34 cellular contexts compared by ENCODE assay signal in genomic region chr5:61184708-61185107, GRCh38. TPM values are rescaled to one million over a fixed set of nuclear protein-coding genes. Genes with fewer than 3 reads are reported as not detected.
DNase-seq lines count a peak whose midpoint lies in the region; ATAC-seq, FAIRE-seq and TF ChIP-seq lines count a peak whose summit lies in the region.
"Had no signal": no experiment of that assay in that cellular context is flagged by ENCODE, and none has a peak within 500 bp of the region (broad histone marks: within the 10 kb centered on the region; RNA-seq: fewer than 3 reads in every experiment).

No MANE protein-coding gene starts in this region.

- H2AK5ac ChIP-seq in mesenchymal stem cell (ENCODE audit: low read length, severe bottlenecking): no peak overlapping the region

- FAIRE-seq in endothelial cell of umbilical vein (lab: Jason Lieb, UNC): no peak

- H3K4me1 ChIP-seq in PC-3 (ENCODE audit: insufficient read depth, low read length) (no peaks in the 10 kb centered on the region; the same call in 1 of the 2 replicates), endothelial cell of umbilical vein (ENCODE audit: control insufficient read depth, extremely low read depth, insufficient read depth, low read length) (no peaks in the 10 kb centered on the region), mesenchymal stem cell (ENCODE audit: control insufficient read depth, insufficient read depth, low read depth, low read length) (no peaks in the 10 kb centered on the region)
- H3K4me1 ChIP-seq: Caco-2, psoas muscle, sigmoid colon had no signal

- H3K4ac ChIP-seq in mesenchymal stem cell (ENCODE audit: low read depth in 1 of 2, low read length in 2 of 2): no peak overlapping the region

- no peak overlapping the region for H3K27ac Mint-ChIP-seq in activated CD8-positive, alpha-beta T cell treated with anti-CD3 and anti-CD28 coated beads for 36 hours
- H3K27ac Mint-ChIP-seq: activated B cell treated with CpG ODN at 0.5 μM for 24 hours; activated CD4-positive, alpha-beta T cell treated with anti-CD3 and anti-CD28 coated beads, Interleukin-2, amount 10 ng/mL, durations not matched to agents 7 days and 5 days; activated naive CD8-positive, alpha-beta T cell treated with anti-CD3 and anti-CD28 coated beads, Interleukin-2, amount 10 ng/mL, durations not matched to agents 7 days and 5 days; activated T-cell treated with anti-CD3 and anti-CD28 coated beads, Interleukin-2, amount 50 U/mL, for 24 hours; CD14-positive monocyte; dendritic cell treated with granulocyte-macrophage colony-stimulating factor and Interleukin-4, amounts not matched to agents 40 ng/mL and 50 ng/mL, for 4 days; nephron had no signal

- no peak for TF ChIP-seq POLR2A in endothelial cell of umbilical vein (IDR thresholded peaks at IDR 0.05; ENCODE audit: low read depth, low read length)

- no peaks in the 10 kb centered on the region for H3K9me3 Mint-ChIP-seq in activated CD8-positive, alpha-beta T cell treated with anti-CD3 and anti-CD28 coated beads for 36 hours
- H3K9me3 Mint-ChIP-seq: activated T-cell treated with anti-CD3 and anti-CD28 coated beads, Interleukin-2, amount 50 U/mL, for 24 hours; central memory CD8-positive, alpha-beta T cell; nephron had no signal

- H3K27ac ChIP-seq in PC-3 (ENCODE audit: low read length) (no peak overlapping the region), endothelial cell of umbilical vein (ENCODE audit: insufficient read depth, low read depth, low read length) (no peak overlapping the region), mesenchymal stem cell (ENCODE audit: low read length, poor library complexity, severe bottlenecking) (no peak overlapping the region)
- H3K27ac ChIP-seq: esophagus muscularis mucosa, psoas muscle, RWPE1, sigmoid colon, transverse colon had no signal

- H3K23ac ChIP-seq in mesenchymal stem cell (ENCODE audit: low read length in 2 of 2): no peak overlapping the region

- no peaks in the 10 kb centered on the region for H3F3A ChIP-seq in PC-3 (ENCODE audit: low read length, unreplicated experiment)

- H3K4me3 ChIP-seq in PC-3 (ENCODE audit: low read length): no peak overlapping the region
- no peak overlapping the region for H3K4me3 ChIP-seq in endothelial cell of umbilical vein (replicated peaks in 1 of 3; ENCODE audit: insufficient read depth in 1 of 3, low read depth in 1 of 3, low read length in 3 of 3)
- no peak overlapping the region for H3K4me3 ChIP-seq in mesenchymal stem cell (ENCODE audit: insufficient read depth in 1 of 2, low read depth in 1 of 2, low read length in 2 of 2)
- H3K4me3 ChIP-seq: esophagus muscularis mucosa, HAP-1, psoas muscle, sigmoid colon, transverse colon had no signal

- no peaks in the 10 kb centered on the region for H3K79me1 ChIP-seq in mesenchymal stem cell (replicated peaks; ENCODE audit: low read length, poor library complexity, severe bottlenecking)

- no peak overlapping the region for H4K8ac ChIP-seq in mesenchymal stem cell (ENCODE audit: low read length)

- BruUV-seq in PC-3 (replicated peaks; lab: Mats Ljungman, UMichigan): no TSS peak
- no TSS peak for BruUV-seq in endothelial cell of umbilical vein (replicated peaks; lab: Mats Ljungman, UMichigan)

- DNase-seq in EH (ENCODE audit: low read depth): peak; percentile 60
- DNase-seq in PC-3: no peak
- no peak for DNase-seq in endothelial cell of umbilical vein (ENCODE audit: low read depth, low spot score)
- peak; percentile 71 for DNase-seq in mesenchymal stem cell
- DNase-seq in activated CD8-positive, alpha-beta T cell treated with anti-CD3 and anti-CD28 coated beads for 36 hours: no peak
- DNase-seq: activated B cell treated with CpG ODN at 0.5 μM for 24 hours; activated CD4-positive, alpha-beta T cell treated with anti-CD3 and anti-CD28 coated beads, Interleukin-2, amount 10 ng/mL, durations not matched to agents 7 days and 5 days; activated gamma-delta T cell treated with Interleukin-2 at 50 U/mL for 16 hours; activated naive CD8-positive, alpha-beta T cell treated with anti-CD3 and anti-CD28 coated beads, Interleukin-2, amount 10 ng/mL, durations not matched to agents 7 days and 5 days; activated T-cell treated with anti-CD3 and anti-CD28 coated beads, Interleukin-2, amount 50 U/mL, for 24 hours; Caco-2; DMS79; hippocampal formation; KBM-7; left cardiac atrium; NCI-H1092 treated with DMSO at 0.1 percent for 48 hours; NCI-H187 treated with DMSO at 0.1 percent for 48 hours; NCI-H2171; NCI-H510A; psoas muscle; sigmoid colon; stimulated activated CD4-positive, alpha-beta T cell treated with anti-CD3 and anti-CD28 coated beads, Interleukin-15, amount 100 ng/mL, for 24 hours; stimulated activated CD4-positive, alpha-beta T cell treated with anti-CD3 and anti-CD28 coated beads, Interleukin-4, amount 100 ng/mL, for 4 hours; transverse colon had no signal

- H3K14ac ChIP-seq in mesenchymal stem cell (ENCODE audit: low read length in 2 of 2): no peak overlapping the region

- no peak overlapping the region for H2BK5ac ChIP-seq in mesenchymal stem cell (ENCODE audit: low read depth, low read length, poor library complexity, severe bottlenecking)

- dilution Hi-C loops in endothelial cell of umbilical vein (cut with MboI; ENCODE audit: extremely low pct_ligation_motif_present, low sequenced_read_pairs): no loop called here

- no peak overlapping the region for H2BK120ac ChIP-seq in mesenchymal stem cell (ENCODE audit: low read depth, low read length)

- H2BK12ac ChIP-seq in mesenchymal stem cell (ENCODE audit: low read length in 2 of 2): no peak overlapping the region

- intact Hi-C loops in PC-3 (cut with micrococcal nuclease): no loop called here
- intact Hi-C loops in endothelial cell of umbilical vein (cut with micrococcal nuclease): loop anchor here (5.0 kb wide), 1 partner anchor 78 kb away; no protein-coding TSS in a partner anchor
- intact Hi-C loops in activated CD8-positive, alpha-beta T cell treated with anti-CD3 and anti-CD28 coated beads for 36 hours (cut with micrococcal nuclease): no loop called here

- H3K4me2 ChIP-seq in PC-3 (ENCODE audit: low read length) (no peak overlapping the region), endothelial cell of umbilical vein (ENCODE audit: insufficient read depth, low read length) (no peak overlapping the region), mesenchymal stem cell (ENCODE audit: low read length, poor library complexity, severe bottlenecking) (no peak overlapping the region)

- no peaks in the 10 kb centered on the region for H3K36me3 Mint-ChIP-seq in activated CD8-positive, alpha-beta T cell treated with anti-CD3 and anti-CD28 coated beads for 36 hours (ENCODE audit: low read depth)
- H3K36me3 Mint-ChIP-seq: activated naive CD8-positive, alpha-beta T cell treated with anti-CD3 and anti-CD28 coated beads, Interleukin-2, amount 10 ng/mL, durations not matched to agents 7 days and 5 days had no signal

- H3K36me3 ChIP-seq in PC-3 (ENCODE audit: low read depth, low read length) (no peaks in the 10 kb centered on the region), endothelial cell of umbilical vein (ENCODE audit: control insufficient read depth in 2 of 2, extremely low read depth in 1 of 2, insufficient read depth in 2 of 2, low read length in 2 of 2) (no peaks in the 10 kb centered on the region), mesenchymal stem cell (ENCODE audit: control insufficient read depth in 1 of 2, insufficient read depth in 2 of 2, low read depth in 1 of 2, low read length in 2 of 2) (no peaks in the 10 kb centered on the region)
- H3K36me3 ChIP-seq: esophagus muscularis mucosa, HAP-1, sigmoid colon, transverse colon had no signal

- TF ChIP-seq CTCF in PC-3 (conservative IDR thresholded peaks at IDR 0.05; ENCODE audit: low read depth, low read length) (no peak), endothelial cell of umbilical vein (IDR thresholded peaks at IDR 0.05; ENCODE audit: extremely low read depth in 1 of 2, insufficient read depth in 1 of 2, low read depth in 1 of 2, low read length in 2 of 2) (no peak)
- TF ChIP-seq CTCF in activated CD8-positive, alpha-beta T cell treated with anti-CD3 and anti-CD28 coated beads for 36 hours (IDR thresholded peaks at IDR 0.05): no peak

- CTCF ChIA-PET in PC-3 (lab: Charles Lee): no interaction called here
- CTCF ChIA-PET in endothelial cell of umbilical vein (lab: Charles Lee): interaction anchor here (2.1 kb wide), 1 partner anchor 9 kb away, joined by 5 read pairs; no protein-coding TSS in a partner anchor
- CTCF ChIA-PET in activated CD8-positive, alpha-beta T cell treated with anti-CD3 and anti-CD28 coated beads for 36 hours (lab: Charles Lee): no interaction called here

- no peaks in the 10 kb centered on the region for H3K9me1 ChIP-seq in endothelial cell of umbilical vein (replicated peaks; ENCODE audit: control insufficient read depth, extremely low read depth, insufficient read depth, low read length)

- POLR2A ChIA-PET in PC-3 (lab: Charles Lee; ENCODE audit: unreplicated experiment) (no interaction called here), endothelial cell of umbilical vein (lab: Charles Lee) (no interaction called here)
- POLR2A ChIA-PET in activated CD8-positive, alpha-beta T cell treated with anti-CD3 and anti-CD28 coated beads for 36 hours (lab: Charles Lee): no interaction called here

- ATAC-seq in PC-3: peak; percentile 20; the same call in 1 of the 2 replicates
- no peak for ATAC-seq in activated CD8-positive, alpha-beta T cell treated with anti-CD3 and anti-CD28 coated beads for 36 hours
- ATAC-seq in HG03469 (IDR thresholded peaks at IDR 0.05; ENCODE audit: unreplicated experiment): no peak
- no peak for ATAC-seq in GM21447 (IDR thresholded peaks at IDR 0.05; ENCODE audit: unreplicated experiment)
- no peak for ATAC-seq in HG03521 (IDR thresholded peaks at IDR 0.05; ENCODE audit: unreplicated experiment)
- ATAC-seq: left cardiac atrium, psoas muscle had no signal

- no peak overlapping the region for H4K91ac ChIP-seq in mesenchymal stem cell (ENCODE audit: low read length)

- H3K9me3 ChIP-seq in PC-3 (ENCODE audit: low read length) (no peaks in the 10 kb centered on the region), endothelial cell of umbilical vein (replicated peaks; ENCODE audit: control insufficient read depth, insufficient read depth, low read length) (no peaks in the 10 kb centered on the region), mesenchymal stem cell (ENCODE audit: control insufficient read depth, low read length) (no peaks in the 10 kb centered on the region)
- H3K9me3 ChIP-seq: Caco-2, esophagus muscularis mucosa, HAP-1, psoas muscle, sigmoid colon, transverse colon had no signal

- H3K79me2 ChIP-seq in PC-3 (ENCODE audit: low read length) (no peaks in the 10 kb centered on the region), endothelial cell of umbilical vein (ENCODE audit: control insufficient read depth, insufficient read depth, low read length) (no peaks in the 10 kb centered on the region)

- no peak overlapping the region for H3K18ac ChIP-seq in mesenchymal stem cell (ENCODE audit: low read depth in 1 of 2, low read length in 2 of 2)

- H3K9me2 ChIP-seq in PC-3 (replicated peaks; ENCODE audit: low read length): no peaks in the 10 kb centered on the region

- no CpG with 5 or more reads among the region's 2 CpGs for WGBS in mesenchymal stem cell

- H2BK15ac ChIP-seq in mesenchymal stem cell (ENCODE audit: low read depth, poor library complexity, severe bottlenecking): no peak overlapping the region

- H4K20me1 ChIP-seq in PC-3 (ENCODE audit: low read length): no peaks in the 10 kb centered on the region
- H4K20me1 ChIP-seq in endothelial cell of umbilical vein (replicated peaks; ENCODE audit: control insufficient read depth, extremely low read depth, insufficient read depth, low read length): no peaks in the 10 kb centered on the region

- H2AFZ ChIP-seq in PC-3 (ENCODE audit: low read length): no peak overlapping the region
- peak overlapping the region; percentile 9 for H2AFZ ChIP-seq in endothelial cell of umbilical vein (ENCODE audit: low read depth, low read length)
- no peak overlapping the region for H2AFZ ChIP-seq in mesenchymal stem cell (ENCODE audit: low read depth, low read length)

- peaks cover 5% of the 10 kb centered on the region for H3K4me1 Mint-ChIP-seq in activated CD8-positive, alpha-beta T cell treated with anti-CD3 and anti-CD28 coated beads for 36 hours (ENCODE audit: low read depth)
- H3K4me1 Mint-ChIP-seq: central memory CD8-positive, alpha-beta T cell; nephron had no signal

- peaks cover 7% of the 10 kb centered on the region for H3K27me3 Mint-ChIP-seq in activated CD8-positive, alpha-beta T cell treated with anti-CD3 and anti-CD28 coated beads for 36 hours
- H3K27me3 Mint-ChIP-seq: activated B cell treated with CpG ODN at 0.5 μM for 24 hours; dendritic cell treated with granulocyte-macrophage colony-stimulating factor and Interleukin-4, amounts not matched to agents 40 ng/mL and 50 ng/mL, for 4 days had no signal

- no peak overlapping the region for H3K4me3 Mint-ChIP-seq in activated CD8-positive, alpha-beta T cell treated with anti-CD3 and anti-CD28 coated beads for 36 hours
- H3K4me3 Mint-ChIP-seq: activated B cell treated with CpG ODN at 0.5 μM for 24 hours; activated CD4-positive, alpha-beta T cell treated with anti-CD3 and anti-CD28 coated beads, Interleukin-2, amount 10 ng/mL, durations not matched to agents 7 days and 5 days; activated naive CD8-positive, alpha-beta T cell treated with anti-CD3 and anti-CD28 coated beads, Interleukin-2, amount 10 ng/mL, durations not matched to agents 7 days and 5 days; activated T-cell treated with anti-CD3 and anti-CD28 coated beads, Interleukin-2, amount 50 U/mL, for 24 hours; CD14-positive monocyte; central memory CD8-positive, alpha-beta T cell; dendritic cell treated with granulocyte-macrophage colony-stimulating factor and Interleukin-4, amounts not matched to agents 40 ng/mL and 50 ng/mL, for 4 days; nephron had no signal

- H3K27me3 ChIP-seq in PC-3 (ENCODE audit: low read length) (no peaks in the 10 kb centered on the region), endothelial cell of umbilical vein (ENCODE audit: control insufficient read depth in 2 of 2, insufficient read depth in 2 of 2, low read length in 2 of 2) (no peaks in the 10 kb centered on the region), mesenchymal stem cell (ENCODE audit: control insufficient read depth in 1 of 2, insufficient read depth in 1 of 2, low read length in 2 of 2) (no peaks in the 10 kb centered on the region)
- H3K27me3 ChIP-seq: esophagus muscularis mucosa, sigmoid colon, transverse colon had no signal

- H3K9ac ChIP-seq in PC-3 (ENCODE audit: low read length) (no peak overlapping the region), endothelial cell of umbilical vein (replicated peaks; ENCODE audit: extremely low read depth, insufficient read depth, low read length) (no peak overlapping the region), mesenchymal stem cell (ENCODE audit: low read length) (no peak overlapping the region)

RNA-seq across cellular contexts. Expression of gene SMIM15, which starts 22.4 kb away (rescaled TPM):
- 61.7 and 76.3 TPM in 2 replicates for total RNA-seq in PC-3 (2014; rRNA removed)
- total RNA-seq in endothelial cell of umbilical vein: 48.8 and 54.5 TPM in 2 replicates
- polyA plus RNA-seq in endothelial cell of umbilical vein: 12.8 and 18.4 TPM in 2 replicates
- 24.6 and 29.4 TPM in 2 replicates for polyA plus RNA-seq in endothelial cell of umbilical vein (2011; cell fraction: cytosol; rRNA removed)
- polyA plus RNA-seq in endothelial cell of umbilical vein (2011; cell fraction: nucleus; rRNA removed): 9.5 and 14.0 TPM in 2 replicates
- 32.9 and 43.2 TPM in 2 replicates for polyA plus RNA-seq in endothelial cell of umbilical vein (2012)
- 18.8 and 29.1 TPM in 2 replicates for polyA minus RNA-seq in endothelial cell of umbilical vein
- polyA minus RNA-seq in endothelial cell of umbilical vein (2011; cell fraction: cytosol; rRNA and poly(A)+ RNA removed): 18.4 TPM
- polyA minus RNA-seq in endothelial cell of umbilical vein (2011; cell fraction: nucleus; rRNA and poly(A)+ RNA removed): 7.1 and 9.8 TPM in 2 replicates
- 65.4 TPM for polyA plus RNA-seq in mesenchymal stem cell (2013, experiment 1 of 2)
- polyA plus RNA-seq in mesenchymal stem cell (2013, experiment 2 of 2): 68.3 TPM
- total RNA-seq in activated CD8-positive, alpha-beta T cell treated with anti-CD3 and anti-CD28 coated beads for 36 hours: 10 to 100 TPM; 58.9 to 64.3 TPM

Comparison
In these comparisons a context has a peak if more than half of its experiments do, and no peak if none do; other contexts are left out.
1. DNase-seq: peak in EH (single experiment) and mesenchymal stem cell (single experiment); none in PC-3 (single experiment), endothelial cell of umbilical vein (single experiment) and activated CD8-positive, alpha-beta T cell treated with anti-CD3 and anti-CD28 coated beads for 36 hours (single experiment).